10 cellular contexts compared by ENCODE assay signal in the genomic region with DNA sequence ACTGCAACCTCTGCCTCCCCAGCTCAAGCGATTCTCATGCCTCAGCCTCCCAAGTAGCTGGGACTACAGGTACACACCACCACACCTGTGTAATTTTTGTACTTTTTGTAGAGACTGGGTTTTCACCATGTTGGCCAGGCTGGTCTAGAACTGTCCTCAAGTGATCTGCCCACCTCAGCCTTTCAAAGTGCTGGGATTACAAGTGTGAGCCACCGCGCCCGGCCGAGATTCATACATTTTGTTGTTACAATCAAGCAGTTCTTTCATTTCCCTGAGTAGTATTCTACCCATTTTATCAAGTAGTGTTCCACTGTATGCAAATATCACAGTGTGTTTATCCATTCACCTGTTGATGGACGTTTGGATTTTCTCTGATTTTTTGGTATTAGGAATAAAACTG.
"Had no signal": no experiment of that assay in that cellular context is flagged by ENCODE, and none has a peak within 500 bp of the region (broad histone marks: within the 10 kb centered on the region; RNA-seq: fewer than 3 reads in every experiment).

No MANE protein-coding gene starts in this region.

- H3K4me2 ChIP-seq: GM23338, KMS-11 had no signal

- H3K9me3 Mint-ChIP-seq: GM23338, H9, HFFc6 had no signal

- H3K4me3 Mint-ChIP-seq: GM23338, H9, HFFc6 had no signal

- FAIRE-seq: H1, H54, K562 had no signal

- H3K4me1 Mint-ChIP-seq: GM23338, H9 had no signal

- H3K4me3 ChIP-seq: GM23338, K562 had no signal

- DNase-seq: H9, HCEC 1CT, HFFc6, IMR-90 had no signal

- ATAC-seq: GM23338, K562 had no signal

- H3K27ac ChIP-seq: HL-60, KMS-11 had no signal

- H2AFZ ChIP-seq: GM23338 had no signal

- H3K9ac ChIP-seq: KMS-11 had no signal

- H3K27ac Mint-ChIP-seq: GM23338, H9, HFFc6 had no signal
